ENCODE assay signal across 8 cellular contexts in genomic region chr14:89955418-89956293, GRCh38. TPM values are rescaled to one million over a fixed set of nuclear protein-coding genes. Genes with fewer than 3 reads are reported as not detected.
DNase-seq lines count a peak whose midpoint lies in the region; ATAC-seq and TF ChIP-seq lines count a peak whose summit lies in the region.

Gene TDP1 (plus strand): TSS chr14:89955927. CDS start chr14:89963115, 7,188 bp downstream.

- H3K4me1 ChIP-seq in ovary (ENCODE audit: insufficient read depth) = peaks cover 4% of the 10 kb centered on the region
- peaks cover 4 to 6% of the 10 kb centered on the region in 2 donors for H3K4me1 ChIP-seq in thyroid gland

- TF ChIP-seq POLR2A in ovary (IDR thresholded peaks at IDR 0.05) (peak; percentile 72), thyroid gland (IDR thresholded peaks at IDR 0.05) (peak; percentile 49 to 92)

- peaks cover 38% of the 10 kb centered on the region for H3K36me3 Mint-ChIP-seq in activated naive CD8-positive, alpha-beta T cell treated with anti-CD3 and anti-CD28 coated beads for 36 hours
- no peaks in the 10 kb centered on the region for H3K36me3 Mint-ChIP-seq in glutamatergic neuron (ENCODE audit: unreplicated experiment)

- H3K27ac ChIP-seq in ovary (peak within 1 kb of the TSS; percentile 33 to 80), thyroid gland (peak within 1 kb of the TSS; percentile 56 to 87 (median 59))

- ATAC-seq in HG02623 (IDR thresholded peaks at IDR 0.05; ENCODE audit: unreplicated experiment) = peak; percentile 50

- no peaks in the 10 kb centered on the region for H3K27me3 Mint-ChIP-seq in activated naive CD8-positive, alpha-beta T cell treated with anti-CD3 and anti-CD28 coated beads for 36 hours
- peaks cover 7% of the 10 kb centered on the region for H3K27me3 Mint-ChIP-seq in glutamatergic neuron (ENCODE audit: unreplicated experiment)

- intact Hi-C loops in ovary (cut with DNase I) = no loop called here
- intact Hi-C loops in thyroid gland (cut with DNase I) = no loop called here

- no peaks in the 10 kb centered on the region for H3K27me3 ChIP-seq in ovary
- no peaks in the 10 kb centered on the region for H3K27me3 ChIP-seq in thyroid gland

- H3K4me3 ChIP-seq in ovary = peak within 1 kb of the TSS; percentile 70
- peak within 1 kb of the TSS; percentile 31 to 78 (median 69) for H3K4me3 ChIP-seq in thyroid gland (replicated peaks in 1 of 3)

- peak; percentile 93 for DNase-seq in GM10266 (ENCODE audit: extremely low spot score)
- peak; percentile 96 for DNase-seq in NCI-H1105 (lab: John Stamatoyannopoulos, UW)
- peak; percentile 72 for DNase-seq in SKM-1 treated with dmso at 0.1 percent for 144 hours (lab: John Stamatoyannopoulos, UW; ENCODE audit: unreplicated experiment)
- DNase-seq in activated naive CD8-positive, alpha-beta T cell treated with anti-CD3 and anti-CD28 coated beads for 36 hours = peak; percentile 97
- DNase-seq in glutamatergic neuron = peak; percentile 99
- DNase-seq in ovary = peak; percentile 94 to 98 (median 96)
- DNase-seq in thyroid gland = peak; percentile 96 to 99

- 0% methylated on average over 50 to 72 of the region's 72 CpGs for WGBS in ovary, 3 donors
- WGBS in thyroid gland, 2 donors = 0 to 2% methylated on average over 31 to 42 of the region's 72 CpGs

- H3K27ac Mint-ChIP-seq in activated naive CD8-positive, alpha-beta T cell treated with anti-CD3 and anti-CD28 coated beads for 36 hours = peak within 1 kb of the TSS; percentile 96
- H3K27ac Mint-ChIP-seq in glutamatergic neuron (ENCODE audit: unreplicated experiment) = peak within 1 kb of the TSS; percentile 96

- H3K36me3 ChIP-seq in ovary (no peaks in the 10 kb centered on the region), thyroid gland (no peaks in the 10 kb centered on the region)

- TF ChIP-seq CTCF in GM10266 (IDR thresholded peaks at IDR 0.05; ENCODE audit: control insufficient read depth, insufficient read depth, low read depth, missing control alignments) = no peak
- TF ChIP-seq CTCF in glutamatergic neuron (IDR thresholded peaks at IDR 0.05; ENCODE audit: partially characterized antibody, unreplicated experiment) = no peak
- peak in 1 of 3 donors; percentile 28 for TF ChIP-seq CTCF in ovary (IDR thresholded peaks at IDR 0.05)
- peak in 2 of 6 experiments; percentile 17 to 35 for TF ChIP-seq CTCF in thyroid gland (IDR thresholded peaks at IDR 0.05)

- peaks cover 37% of the 10 kb centered on the region for H3K4me1 Mint-ChIP-seq in activated naive CD8-positive, alpha-beta T cell treated with anti-CD3 and anti-CD28 coated beads for 36 hours
- H3K4me1 Mint-ChIP-seq in glutamatergic neuron (ENCODE audit: low read depth, unreplicated experiment) = peaks cover 10% of the 10 kb centered on the region

- no peaks in the 10 kb centered on the region for H3K9me3 ChIP-seq in ovary
- H3K9me3 ChIP-seq in thyroid gland = no peaks in the 10 kb centered on the region

- H3K9me3 Mint-ChIP-seq in activated naive CD8-positive, alpha-beta T cell treated with anti-CD3 and anti-CD28 coated beads for 36 hours = peaks cover 7% of the 10 kb centered on the region
- H3K9me3 Mint-ChIP-seq in glutamatergic neuron (ENCODE audit: unreplicated experiment) = peaks cover 5% of the 10 kb centered on the region

- peak within 1 kb of the TSS; percentile 92 for H3K4me3 Mint-ChIP-seq in activated naive CD8-positive, alpha-beta T cell treated with anti-CD3 and anti-CD28 coated beads for 36 hours
- peak within 1 kb of the TSS; percentile 99 for H3K4me3 Mint-ChIP-seq in glutamatergic neuron (ENCODE audit: unreplicated experiment)

- TF ChIP-seq EP300 in ovary (IDR thresholded peaks at IDR 0.05) = no peak

RNA-seq across cellular contexts. Expression of gene TDP1, which starts in this region (rescaled TPM):
- 10 to 100 TPM; 88.4 to 96.8 TPM for total RNA-seq in activated naive CD8-positive, alpha-beta T cell treated with anti-CD3 and anti-CD28 coated beads for 36 hours
- total RNA-seq in glutamatergic neuron (ENCODE audit: unreplicated experiment) = 30.3 TPM
- total RNA-seq in ovary = 10 to 100 TPM in 3 of 7 donors, 1 to 10 TPM in 4; 6.1 to 14.5 (median 9.9) TPM
- polyA plus RNA-seq in ovary = 10 to 100 TPM in 1 of 2 donors, 1 to 10 TPM in 1; 5.4 to 12.0 TPM
- 1 to 10 TPM; 2.9 to 8.0 (median 7.3) TPM for total RNA-seq in thyroid gland

Comparison
In these comparisons a context has a peak if more than half of its experiments do, and no peak if none do; other contexts are left out.
1. Peak in every context shown above with its lines: DNase-seq, ATAC-seq, H3K4me3 ChIP-seq and H3K27ac ChIP-seq.